ENCODE assay signal across 8 cellular contexts in the genomic region with DNA sequence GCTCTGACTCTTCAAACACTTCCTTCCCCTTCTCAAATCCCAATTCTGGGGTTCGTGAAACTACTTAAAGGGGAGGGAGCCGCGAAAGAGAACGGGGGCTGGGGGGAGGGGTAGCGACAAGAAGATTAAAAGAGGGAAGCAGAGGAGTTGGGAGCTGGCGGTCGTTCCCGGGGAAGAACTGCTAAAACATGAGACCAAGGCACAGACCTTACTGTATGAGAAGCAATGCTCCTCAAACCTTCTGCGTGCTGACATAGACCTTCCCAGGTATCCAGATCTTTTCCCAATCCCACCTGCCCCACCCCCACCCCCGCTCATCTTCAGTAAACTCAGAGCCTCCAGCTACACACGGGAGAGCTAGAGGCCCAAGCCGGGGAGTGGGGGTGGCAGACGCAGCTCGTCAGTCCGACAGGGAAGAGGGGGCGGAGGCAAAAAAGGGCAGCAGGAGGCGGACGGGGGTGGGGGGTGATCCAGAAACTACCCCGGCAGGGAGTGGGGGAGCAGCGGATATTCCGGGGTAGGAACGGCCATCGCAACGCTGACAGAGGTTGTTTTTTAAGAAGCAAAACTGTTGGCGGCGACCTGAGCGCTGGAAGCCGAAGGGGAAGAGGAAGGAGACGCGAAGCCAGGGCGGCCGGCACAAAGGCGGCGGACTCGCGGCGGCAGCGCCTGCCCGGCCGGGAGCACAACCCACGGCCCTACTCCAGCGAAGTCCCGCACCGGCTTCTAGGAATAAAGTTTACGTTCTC. TPM values are rescaled to one million over a fixed set of nuclear protein-coding genes. Genes with fewer than 3 reads are reported as not detected.
DNase-seq lines count a peak whose midpoint lies in the region; ATAC-seq, FAIRE-seq and TF ChIP-seq lines count a peak whose summit lies in the region.

No MANE protein-coding gene starts in this region.

- 0% methylated on average over 30 to 45 of the region's 45 CpGs for WGBS in aorta, 2 donors

- intact Hi-C loops in left cardiac atrium (cut with DNase I) = loop anchor here in 1 of 2 donors (10.0 kb wide), 1 partner anchor 99 kb away; a partner anchor contains a TSS
- intact Hi-C loops in aorta (cut with DNase I) = loop anchor here (1.0 to 10.0 kb wide), 3 partner anchors 97 to 161 kb away; a partner anchor contains a TSS

- peak; percentile 53 for ATAC-seq in HG02623 (IDR thresholded peaks at IDR 0.05; ENCODE audit: unreplicated experiment)
- ATAC-seq in left cardiac atrium = peak; percentile 96 to 98
- ATAC-seq in aorta (ENCODE audit: low FRiP score) = peak; percentile 97

- peak overlapping the region; percentile 90 for H2AFZ ChIP-seq in parathyroid adenoma

- H3K79me2 ChIP-seq in parathyroid adenoma = peaks cover 10% of the 10 kb centered on the region

- peak overlapping the region; percentile 92 for H3K9ac ChIP-seq in parathyroid adenoma

- peak overlapping the region; percentile 97 for H3K4me3 ChIP-seq in parathyroid adenoma (ENCODE audit: low read depth, low read length)
- peak overlapping the region; percentile 55 to 62 for H3K4me3 ChIP-seq in aorta (ENCODE audit: low read length in 2 of 2)

- H3K27ac ChIP-seq in parathyroid adenoma (peak overlapping the region; percentile 99), aorta (ENCODE audit: low read depth in 1 of 2, low read length in 2 of 2) (peak overlapping the region; percentile 62 to 82)

- no peaks in the 10 kb centered on the region for H3K9me3 ChIP-seq in parathyroid adenoma (ENCODE audit: control insufficient read depth, low read length)
- H3K9me3 ChIP-seq in aorta (ENCODE audit: control insufficient read depth, low read length) = no peaks in the 10 kb centered on the region

- peak; percentile 10 for TF ChIP-seq CTCF in parathyroid adenoma (IDR thresholded peaks at IDR 0.05)

- peaks cover 6% of the 10 kb centered on the region for H3K4me1 ChIP-seq in parathyroid adenoma
- H3K4me1 ChIP-seq in aorta (ENCODE audit: control insufficient read depth in 1 of 2, insufficient read depth in 2 of 2, low read length in 2 of 2) = peaks cover 0 to 2% of the 10 kb centered on the region in 2 donors

- TF ChIP-seq POLR2A in GM12891 (IDR thresholded peaks at IDR 0.05; ENCODE audit: low read depth, low read length) = no peak; the same call in 1 of the 2 replicates

- H3K4me2 ChIP-seq in parathyroid adenoma (ENCODE audit: low read length) = peak overlapping the region; percentile 95

- H3K27me3 ChIP-seq in parathyroid adenoma (ENCODE audit: control insufficient read depth, insufficient read depth, low read length) (no peaks in the 10 kb centered on the region), aorta (ENCODE audit: control insufficient read depth in 1 of 2, insufficient read depth in 2 of 2, low read length in 1 of 2) (no peaks in the 10 kb centered on the region)

- DNase-seq in GM12891 (ENCODE audit: insufficient read length, low spot score) (peak; percentile 44), NCI-H1105 (lab: John Stamatoyannopoulos, UW) (peak; percentile 86), SKM-1 treated with dmso at 0.1 percent for 144 hours (lab: John Stamatoyannopoulos, UW; ENCODE audit: unreplicated experiment) (peak; percentile 90), amygdala (lab: John Stamatoyannopoulos, UW) (peak; percentile 29 to 87 (median 78)), left cardiac atrium (peak; percentile 92), aorta (peak; percentile 92 to 94)

- FAIRE-seq in GM12891 (lab: Jason Lieb, UNC) = peak; percentile 91

- H3K36me3 ChIP-seq in parathyroid adenoma (ENCODE audit: control insufficient read depth, insufficient read depth, low read length) = no peaks in the 10 kb centered on the region
- H3K36me3 ChIP-seq in aorta (ENCODE audit: control insufficient read depth in 1 of 2, insufficient read depth in 2 of 2, low read length in 1 of 2) = no peaks in the 10 kb centered on the region

TF ChIP-seq in GM12891, 5 proteins besides CTCF, POLR2A, EP300 and RAD21:
- TF ChIP-seq TAF1 (IDR thresholded peaks at IDR 0.05; ENCODE audit: low read depth, low read length) = peak; percentile 58; the same call in 1 of the 2 replicates
- no peak for TF ChIP-seq PAX5 (IDR thresholded peaks at IDR 0.05; ENCODE audit: insufficient read depth, low read length, severe bottlenecking)

RNA-seq across cellular contexts. Expression of a gene that starts 1.0 kb away (rescaled TPM):
- polyA plus RNA-seq in GM12891 (2012; ENCODE audit: low read depth, missing spikeins) = 17.9 TPM
- 10 to 100 TPM; 33.2 to 41.8 TPM for total RNA-seq in left cardiac atrium
- total RNA-seq in aorta = 100 to 1,000 TPM in 1 of 2 donors, 10 to 100 TPM in 1; 82.6 to 139 TPM
- polyA plus RNA-seq in aorta = 10 to 100 TPM; 21.4 to 39.4 TPM

Comparison
In these comparisons a context has a peak if more than half of its experiments do, and no peak if none do; other contexts are left out.
1. Peak in every context shown above with its lines: DNase-seq, ATAC-seq, H3K4me3 ChIP-seq and H3K27ac ChIP-seq.